Comparison of ENCODE assay signal across 1 cellular context in genomic region chr12:53675701-53676607, GRCh38.
TF ChIP-seq lines count a peak whose summit lies in the region.

TSS of gene ATP5MC2 (minus strand) at chr12:53676083. CDS start at chr12:53672614, 3,469 bp downstream.

TF ChIP-seq in K562, 482 proteins besides CTCF, POLR2A, EP300 and RAD21 (continued from another document and continues in another):
- no peak for TF ChIP-seq NR1H2 (CRISPR knock-in tag; IDR thresholded peaks at IDR 0.05)
- TF ChIP-seq CEBPZ (IDR thresholded peaks at IDR 0.05; ENCODE audit: borderline replicate concordance, low read depth, low read length), result no peak
- TF ChIP-seq ZNF518B (CRISPR knock-in tag; IDR thresholded peaks at IDR 0.05), result no peak
- no peak for TF ChIP-seq ZNF407 (IDR thresholded peaks at IDR 0.05; ENCODE audit: low read depth)
- TF ChIP-seq ZFP1 (CRISPR knock-in tag; IDR thresholded peaks at IDR 0.05), result no peak
- no peak; a peak in 1 of 4 replicates for TF ChIP-seq SIX5 (IDR thresholded peaks at IDR 0.05; ENCODE audit: borderline replicate concordance in 1 of 2, insufficient read depth in 1 of 2, low read depth in 1 of 2, low read length in 2 of 2)
- TF ChIP-seq GATA2 (CRISPR knock-in tag; IDR thresholded peaks at IDR 0.05), result no peak
- no peak; a peak in 1 of 4 replicates for TF ChIP-seq CSDE1 (IDR thresholded peaks at IDR 0.05)
- TF ChIP-seq CHCHD3 (CRISPR knock-in tag; IDR thresholded peaks at IDR 0.05), result no peak
- TF ChIP-seq DEAF1 (CRISPR knock-in tag; IDR thresholded peaks at IDR 0.05), result peak; percentile 98
- no peak for TF ChIP-seq HNRNPL (IDR thresholded peaks at IDR 0.05; ENCODE audit: low read depth, low read length)
- 0 out of 2 replicates have a peak, but pooled peaks have one; percentile 57 for TF ChIP-seq ZNF311 (CRISPR knock-in tag; IDR thresholded peaks at IDR 0.05)
- TF ChIP-seq KLF1 (tag; IDR thresholded peaks at IDR 0.05), result 0 out of 2 replicates have a peak, but pooled peaks have one; percentile 54
- no peak for TF ChIP-seq NCOA6 (IDR thresholded peaks at IDR 0.05)
- no peak for TF ChIP-seq ARHGAP35 (IDR thresholded peaks at IDR 0.05; ENCODE audit: partially characterized antibody)
- TF ChIP-seq AFF1 (IDR thresholded peaks at IDR 0.05; ENCODE audit: low read depth in 1 of 2, partially characterized antibody in 2 of 2), result peak in 1 of 2 experiments; percentile 57
- no peak for TF ChIP-seq SMARCC2 (IDR thresholded peaks at IDR 0.05; ENCODE audit: low read depth)
- peak; percentile 73 to 81 for TF ChIP-seq E2F6 (IDR thresholded peaks at IDR 0.05; ENCODE audit: borderline replicate concordance in 1 of 2, extremely low read depth in 1 of 2, insufficient read depth in 1 of 2, insufficient read length in 1 of 2, low read depth in 1 of 2, low read length in 1 of 2, poor library complexity in 1 of 2, severe bottlenecking in 1 of 2)
- no peak for TF ChIP-seq E2F1 (CRISPR knock-in tag; IDR thresholded peaks at IDR 0.05)
- TF ChIP-seq NRF1 (conservative IDR thresholded peaks at IDR 0.05 in 1 of 2, IDR thresholded peaks at IDR 0.05 in 1 of 2), result peak; percentile 99
- 0 out of 2 replicates have a peak, but pooled peaks have one; percentile 38 for TF ChIP-seq DPF2 (IDR thresholded peaks at IDR 0.05)
- TF ChIP-seq FIP1L1 (IDR thresholded peaks at IDR 0.05; ENCODE audit: low read depth, low read length, poor library complexity, severe bottlenecking), result peak; percentile 58
- peak; percentile 87 for TF ChIP-seq GABPB1 (CRISPR knock-in tag; IDR thresholded peaks at IDR 0.05)
- TF ChIP-seq MBD1 (CRISPR knock-in tag; IDR thresholded peaks at IDR 0.05), result peak; percentile 96
- TF ChIP-seq PHF8 (IDR thresholded peaks at IDR 0.05; ENCODE audit: borderline replicate concordance, low read length), result peak; percentile 99
- TF ChIP-seq CC2D1A (IDR thresholded peaks at IDR 0.05), result peak; percentile 88
